16 cellular contexts compared by ENCODE assay signal in genomic region chr6:129276986-129277385, GRCh38.
"Had no signal": no experiment of that assay in that cellular context is flagged by ENCODE, and none has a peak within 500 bp of the region (broad histone marks: within the 10 kb centered on the region; RNA-seq: fewer than 3 reads in every experiment).

No MANE protein-coding gene starts in this region.

- H3K27ac ChIP-seq: epithelial cell of prostate, psoas muscle, VCaP had no signal

- ATAC-seq: effector memory CD8-positive, alpha-beta T cell; psoas muscle; sciatic nerve had no signal

- H3K27ac Mint-ChIP-seq: effector memory CD8-positive, alpha-beta T cell; stimulated activated naive CD8-positive, alpha-beta T cell treated with anti-CD3 and anti-CD28 coated beads, Interleukin-15, Interleukin-2, amounts not matched to agents 100 ng/mL and 50 ng/mL, for 24 hours; type B pancreatic cell had no signal

- H3K36me3 Mint-ChIP-seq: type B pancreatic cell had no signal

- H3K4me3 Mint-ChIP-seq: effector memory CD8-positive, alpha-beta T cell; stimulated activated naive CD8-positive, alpha-beta T cell treated with anti-CD3 and anti-CD28 coated beads, Interleukin-15, Interleukin-2, amounts not matched to agents 100 ng/mL and 50 ng/mL, for 24 hours; type B pancreatic cell had no signal

- H3K9me3 ChIP-seq: psoas muscle, SK-N-SH had no signal

- H3K9me3 Mint-ChIP-seq: effector memory CD8-positive, alpha-beta T cell; stimulated activated naive CD8-positive, alpha-beta T cell treated with anti-CD3 and anti-CD28 coated beads, Interleukin-15, Interleukin-2, amounts not matched to agents 100 ng/mL and 50 ng/mL, for 24 hours; type B pancreatic cell had no signal

- DNase-seq: activated CD4-positive, alpha-beta T cell treated with anti-CD3 and anti-CD28 coated beads for 1 hour; activated CD4-positive, alpha-beta T cell treated with anti-CD3 and anti-CD28 coated beads, Interleukin-2, amount 50 U/mL, for 48 hours; activated naive CD4-positive, alpha-beta T cell treated with anti-CD3 and anti-CD28 coated beads, Interleukin-2, amount 50 U/mL, for 16 hours; central memory CD4-positive, alpha-beta T cell; cortex of kidney; effector memory CD8-positive, alpha-beta T cell; kidney; psoas muscle; SK-N-SH; T-helper 1 cell; T1000 had no signal

- H3K4me3 ChIP-seq: psoas muscle had no signal
